1 cellular context compared by ENCODE assay signal in the genomic region with DNA sequence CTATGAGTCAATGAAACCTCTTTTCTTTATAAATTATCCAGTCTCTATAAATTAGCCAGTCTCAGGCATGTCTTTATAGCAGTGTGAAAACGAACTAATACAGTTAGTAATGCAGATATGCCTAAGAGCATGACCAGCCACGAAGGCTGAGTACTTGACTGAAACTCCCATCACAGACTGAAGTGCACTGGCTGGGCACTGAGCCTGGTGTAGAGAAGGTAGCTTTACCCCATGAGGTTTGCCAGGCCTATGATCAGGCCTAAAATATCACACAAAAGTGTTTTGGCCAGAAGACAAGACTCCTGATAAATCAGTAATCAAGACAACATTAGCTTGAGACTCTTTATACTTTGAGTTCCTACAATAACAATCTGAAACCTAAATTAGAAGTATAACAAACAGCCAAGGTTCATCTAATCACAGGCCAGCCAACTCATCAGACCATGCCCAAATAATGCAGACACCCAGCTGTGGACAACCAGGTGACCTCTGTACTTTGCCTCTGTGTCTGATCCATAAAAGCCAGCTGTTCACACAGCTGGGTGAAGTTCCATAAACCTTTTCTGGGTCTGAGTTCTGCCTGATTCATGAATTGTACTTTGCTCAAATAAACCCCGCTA.
TF ChIP-seq lines count a peak whose summit lies in the region.

No MANE protein-coding gene starts in this region.

TF ChIP-seq in SK-N-SH treated with all-trans-retinoic acid at 6 μM for 48 hours, 23 proteins besides CTCF, POLR2A, EP300 and RAD21:
- TF ChIP-seq, protein P1, sequence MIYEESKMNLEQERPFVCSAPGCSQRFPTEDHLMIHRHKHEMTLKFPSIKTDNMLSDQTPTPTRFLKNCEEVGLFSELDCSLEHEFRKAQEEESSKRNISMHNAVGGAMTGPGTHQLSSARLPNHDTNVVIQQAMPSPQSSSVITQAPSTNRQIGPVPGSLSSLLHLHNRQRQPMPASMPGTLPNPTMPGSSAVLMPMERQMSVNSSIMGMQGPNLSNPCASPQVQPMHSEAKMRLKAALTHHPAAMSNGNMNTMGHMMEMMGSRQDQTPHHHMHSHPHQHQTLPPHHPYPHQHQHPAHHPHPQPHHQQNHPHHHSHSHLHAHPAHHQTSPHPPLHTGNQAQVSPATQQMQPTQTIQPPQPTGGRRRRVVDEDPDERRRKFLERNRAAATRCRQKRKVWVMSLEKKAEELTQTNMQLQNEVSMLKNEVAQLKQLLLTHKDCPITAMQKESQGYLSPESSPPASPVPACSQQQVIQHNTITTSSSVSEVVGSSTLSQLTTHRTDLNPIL (CRISPR knock-in tag; IDR thresholded peaks at IDR 0.05; ENCODE audit: low read depth) = no peak
- TF ChIP-seq ZFP3 (CRISPR knock-in tag; IDR thresholded peaks at IDR 0.05) (no peak), TOX (CRISPR knock-in tag; IDR thresholded peaks at IDR 0.05; ENCODE audit: borderline replicate concordance) (no peak), PPARA (CRISPR knock-in tag; IDR thresholded peaks at IDR 0.05; ENCODE audit: borderline replicate concordance) (no peak)
